ENCODE assay signal across 8 cellular contexts in the genomic region with DNA sequence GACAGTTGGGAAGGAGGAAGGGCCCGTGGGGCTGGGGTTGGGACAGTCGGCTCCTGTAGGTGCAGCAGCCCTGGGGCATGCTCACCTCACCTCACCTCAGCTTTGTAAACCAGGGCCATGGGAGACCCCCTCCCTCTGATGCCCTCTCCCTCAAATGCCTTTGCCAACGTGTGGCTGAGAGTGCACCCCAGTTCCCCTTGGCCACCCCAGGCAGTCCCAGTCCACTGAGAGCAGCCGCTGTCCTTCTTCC. TPM values are rescaled to one million over a fixed set of nuclear protein-coding genes. Genes with fewer than 3 reads are reported as not detected.
DNase-seq lines count a peak whose midpoint lies in the region; ATAC-seq and TF ChIP-seq lines count a peak whose summit lies in the region.

No MANE protein-coding gene starts in this region.

- no peak for TF ChIP-seq POLR2A in right lobe of liver (IDR thresholded peaks at IDR 0.05)

- H3K4me3 ChIP-seq in ascending aorta (peak overlapping the region; percentile 56 to 80), right lobe of liver (peak overlapping the region in 1 of 3 donors; percentile 87)

- peak overlapping the region; percentile 99 for H3K27ac Mint-ChIP-seq in activated naive CD4-positive, alpha-beta T cell treated with anti-CD3 and anti-CD28 coated beads for 36 hours
- H3K27ac Mint-ChIP-seq in type B pancreatic cell = peak overlapping the region; percentile 99

- H3K4me1 Mint-ChIP-seq in activated naive CD4-positive, alpha-beta T cell treated with anti-CD3 and anti-CD28 coated beads for 36 hours (ENCODE audit: low read depth) = peaks cover 37% of the 10 kb centered on the region
- H3K4me1 Mint-ChIP-seq in type B pancreatic cell (ENCODE audit: unreplicated experiment) = peaks cover 53% of the 10 kb centered on the region

- WGBS in right lobe of liver (ENCODE audit: insufficient coverage, low coverage, low lambda C conversion rate, missing lambda C conversion rate) = 0% methylated on average over 1 of the region's 4 CpGs

- CTCF ChIA-PET in activated naive CD4-positive, alpha-beta T cell treated with anti-CD3 and anti-CD28 coated beads for 36 hours (lab: Charles Lee) = interaction anchor here (1.0 to 16.8 kb wide), 5 partner anchors 33 to 154 kb away, joined by 3 to 359 read pairs (median 4); partner anchors contain the start of genes FAM89B, MALAT1 and SLC25A45

- peak overlapping the region; percentile 100 for H3K4me3 Mint-ChIP-seq in activated naive CD4-positive, alpha-beta T cell treated with anti-CD3 and anti-CD28 coated beads for 36 hours
- H3K4me3 Mint-ChIP-seq in type B pancreatic cell = peak overlapping the region; percentile 83

- H3K27me3 Mint-ChIP-seq in activated naive CD4-positive, alpha-beta T cell treated with anti-CD3 and anti-CD28 coated beads for 36 hours (ENCODE audit: low read depth) = peaks cover 8% of the 10 kb centered on the region
- peaks cover 8% of the 10 kb centered on the region for H3K27me3 Mint-ChIP-seq in type B pancreatic cell

- H3K9me3 ChIP-seq in ascending aorta = no peaks in the 10 kb centered on the region
- no peaks in the 10 kb centered on the region for H3K9me3 ChIP-seq in right lobe of liver

- intact Hi-C loops in activated naive CD4-positive, alpha-beta T cell treated with anti-CD3 and anti-CD28 coated beads for 36 hours (cut with micrococcal nuclease) = loop anchor here (1.0 to 5.0 kb wide), 3 partner anchors 86 to 561 kb away; partner anchors contain the start of genes DPF2 and PCNX3
- intact Hi-C loops in ascending aorta (cut with DNase I) = loop anchor here (2.0 to 5.0 kb wide), 3 partner anchors 58 to 439 kb away; partner anchors contain the start of gene CFL1
- intact Hi-C loops in right lobe of liver (cut with DNase I) = loop anchor here (10.0 kb wide), 1 partner anchor 54 kb away; no protein-coding TSS in a partner anchor

- no peaks in the 10 kb centered on the region for H3K9me3 Mint-ChIP-seq in activated naive CD4-positive, alpha-beta T cell treated with anti-CD3 and anti-CD28 coated beads for 36 hours
- no peaks in the 10 kb centered on the region for H3K9me3 Mint-ChIP-seq in type B pancreatic cell

- H3K36me3 ChIP-seq in ascending aorta (peaks cover 0 to 7% of the 10 kb centered on the region in 2 donors), right lobe of liver (peaks cover 0 to 3% (median 0%) of the 10 kb centered on the region in 4 donors)

- no peak for DNase-seq in activated naive CD4-positive, alpha-beta T cell treated with anti-CD3 and anti-CD28 coated beads for 36 hours
- DNase-seq in activated naive CD4-positive, alpha-beta T cell (lab: John Stamatoyannopoulos, UW) = no peak
- DNase-seq in ascending aorta (ENCODE audit: low spot score in 2 of 2) (no peak), right lobe of liver (no peak), type B pancreatic cell (ENCODE audit: extremely low spot score, unreplicated experiment) (no peak), COLO829 (ENCODE audit: low spot score) (no peak)
- DNase-seq in activated CD4-positive, alpha-beta T cell treated with anti-CD3 and anti-CD28 coated beads for 1 hour = no peak

- H3K4me1 ChIP-seq in ascending aorta (peaks cover 32 to 46% of the 10 kb centered on the region in 2 donors), right lobe of liver (peaks cover 0 to 44% (median 16%) of the 10 kb centered on the region in 4 donors)

- TF ChIP-seq CTCF in ascending aorta (IDR thresholded peaks at IDR 0.05) (no peak), right lobe of liver (IDR thresholded peaks at IDR 0.05) (no peak), type B pancreatic cell (conservative IDR thresholded peaks at IDR 0.05) (no peak)

- H3K27me3 ChIP-seq in ascending aorta = no peaks in the 10 kb centered on the region
- H3K27me3 ChIP-seq in right lobe of liver = no peaks in the 10 kb centered on the region

- ATAC-seq in right lobe of liver (peak; percentile 1 to 20 (median 4)), HG03108 (IDR thresholded peaks at IDR 0.05; ENCODE audit: unreplicated experiment) (no peak)

- peak overlapping the region; percentile 97 to 99 for H3K27ac ChIP-seq in ascending aorta
- peak overlapping the region; percentile 97 to 100 (median 100) for H3K27ac ChIP-seq in right lobe of liver

- H3K36me3 Mint-ChIP-seq in activated naive CD4-positive, alpha-beta T cell treated with anti-CD3 and anti-CD28 coated beads for 36 hours (ENCODE audit: low read depth) = peaks cover 28% of the 10 kb centered on the region
- peaks cover 7% of the 10 kb centered on the region for H3K36me3 Mint-ChIP-seq in type B pancreatic cell

RNA-seq across cellular contexts. Expression of gene NEAT1, which starts 4.2 kb away (rescaled TPM):
- total RNA-seq in activated naive CD4-positive, alpha-beta T cell treated with anti-CD3 and anti-CD28 coated beads for 36 hours = 100 to 1,000 TPM; 693 to 750 TPM
- 180 TPM for total RNA-seq in ascending aorta
- 1,000 to 10,000 TPM in 2 of 6 experiments, 100 to 1,000 TPM in 4; 202 to 1,225 (median 767) TPM for total RNA-seq in right lobe of liver
- 229 and 395 TPM in 2 replicates for total RNA-seq in type B pancreatic cell (ENCODE audit: low replicate concordance)

RNA-seq across cellular contexts. Expression of gene FRMD8, which starts 31.9 kb away (rescaled TPM):
- 10 to 100 TPM; 38.2 to 40.0 TPM for total RNA-seq in activated naive CD4-positive, alpha-beta T cell treated with anti-CD3 and anti-CD28 coated beads for 36 hours
- total RNA-seq in ascending aorta (99.3 TPM), right lobe of liver (10 to 100 TPM in 4 of 6 experiments, 1 to 10 TPM in 2; 7.7 to 17.1 (median 14.3) TPM), type B pancreatic cell (ENCODE audit: low replicate concordance) (35.0 and 41.8 TPM in 2 replicates)

RNA-seq across cellular contexts. Expression of gene SLC25A45, which starts 35.9 kb away (rescaled TPM):
- 10 to 100 TPM; 10.4 to 12.1 TPM for total RNA-seq in activated naive CD4-positive, alpha-beta T cell treated with anti-CD3 and anti-CD28 coated beads for 36 hours
- 11.4 TPM for total RNA-seq in ascending aorta
- total RNA-seq in right lobe of liver = 10 to 100 TPM in 4 of 6 experiments, 1 to 10 TPM in 2; 7.5 to 17.5 (median 12.1) TPM
- 1.9 and 5.6 TPM in 2 replicates for total RNA-seq in type B pancreatic cell (ENCODE audit: low replicate concordance)
